ENCODE assay signal across 5 cellular contexts in genomic region chr6:139047677-139048076, GRCh38.
TF ChIP-seq lines count a peak whose summit lies in the region.

No MANE protein-coding gene starts in this region.

TF ChIP-seq in A549, 52 proteins besides CTCF, POLR2A, EP300 and RAD21:
- TF ChIP-seq MAFK (IDR thresholded peaks at IDR 0.05; ENCODE audit: partially characterized antibody) (peak; percentile 74), MAX (IDR thresholded peaks at IDR 0.05) (no peak)

TF ChIP-seq in IMR-90, 13 proteins besides CTCF, POLR2A, EP300 and RAD21:
- peak; percentile 81 for TF ChIP-seq MAFK (IDR thresholded peaks at IDR 0.05; ENCODE audit: low read depth, low read length)
- TF ChIP-seq MAZ (IDR thresholded peaks at IDR 0.05; ENCODE audit: borderline replicate concordance, low read depth, low read length): no peak

TF ChIP-seq in K562, 482 proteins besides CTCF, POLR2A, EP300 and RAD21 (continues in another document):
- TF ChIP-seq, protein P1, sequence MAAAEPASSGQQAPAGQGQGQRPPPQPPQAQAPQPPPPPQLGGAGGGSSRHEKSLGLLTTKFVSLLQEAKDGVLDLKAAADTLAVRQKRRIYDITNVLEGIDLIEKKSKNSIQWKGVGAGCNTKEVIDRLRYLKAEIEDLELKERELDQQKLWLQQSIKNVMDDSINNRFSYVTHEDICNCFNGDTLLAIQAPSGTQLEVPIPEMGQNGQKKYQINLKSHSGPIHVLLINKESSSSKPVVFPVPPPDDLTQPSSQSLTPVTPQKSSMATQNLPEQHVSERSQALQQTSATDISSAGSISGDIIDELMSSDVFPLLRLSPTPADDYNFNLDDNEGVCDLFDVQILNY (CRISPR knock-in tag; IDR thresholded peaks at IDR 0.05): no peak
- TF ChIP-seq MAFF (IDR thresholded peaks at IDR 0.05; ENCODE audit: low read length): peak; percentile 36; the same call in 1 of the 2 replicates
- no peak for TF ChIP-seq PHTF2 (CRISPR knock-in tag; IDR thresholded peaks at IDR 0.05)
- TF ChIP-seq, protein P2, sequence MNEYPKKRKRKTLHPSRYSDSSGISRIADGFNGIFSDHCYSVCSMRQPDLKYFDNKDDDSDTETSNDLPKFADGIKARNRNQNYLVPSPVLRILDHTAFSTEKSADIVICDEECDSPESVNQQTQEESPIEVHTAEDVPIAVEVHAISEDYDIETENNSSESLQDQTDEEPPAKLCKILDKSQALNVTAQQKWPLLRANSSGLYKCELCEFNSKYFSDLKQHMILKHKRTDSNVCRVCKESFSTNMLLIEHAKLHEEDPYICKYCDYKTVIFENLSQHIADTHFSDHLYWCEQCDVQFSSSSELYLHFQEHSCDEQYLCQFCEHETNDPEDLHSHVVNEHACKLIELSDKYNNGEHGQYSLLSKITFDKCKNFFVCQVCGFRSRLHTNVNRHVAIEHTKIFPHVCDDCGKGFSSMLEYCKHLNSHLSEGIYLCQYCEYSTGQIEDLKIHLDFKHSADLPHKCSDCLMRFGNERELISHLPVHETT (CRISPR knock-in tag; conservative IDR thresholded peaks at IDR 0.05 in 1 of 2, IDR thresholded peaks at IDR 0.05 in 1 of 2): no peak
- TF ChIP-seq MIER1 (IDR thresholded peaks at IDR 0.05; ENCODE audit: low read depth): no peak

TF ChIP-seq in neural cell, 6 proteins besides CTCF, POLR2A, EP300 and RAD21:
- no peak for TF ChIP-seq POLR2AphosphoS5 (IDR thresholded peaks at IDR 0.05)
- TF ChIP-seq REST (IDR thresholded peaks at IDR 0.05; ENCODE audit: borderline replicate concordance): peak; percentile 83

TF ChIP-seq in HEK293T, 16 proteins besides CTCF, POLR2A, EP300 and RAD21:
- TF ChIP-seq LEF1 (IDR thresholded peaks at IDR 0.05; ENCODE audit: borderline replicate concordance): no peak
- no peak for TF ChIP-seq L3MBTL2 (conservative IDR thresholded peaks at IDR 0.05)
- no peak for TF ChIP-seq TARDBP (IDR thresholded peaks at IDR 0.05)
- no peak for TF ChIP-seq BHLHE40 (IDR thresholded peaks at IDR 0.05; ENCODE audit: borderline replicate concordance)
- no peak for TF ChIP-seq SP1 (IDR thresholded peaks at IDR 0.05)
- TF ChIP-seq NFRKB (IDR thresholded peaks at IDR 0.05): no peak
- no peak for TF ChIP-seq ZNF384 (IDR thresholded peaks at IDR 0.05)
- no peak for TF ChIP-seq ELF4 (IDR thresholded peaks at IDR 0.05)
- TF ChIP-seq PKNOX1 (IDR thresholded peaks at IDR 0.05): no peak
- no peak for TF ChIP-seq FOXM1 (IDR thresholded peaks at IDR 0.05; ENCODE audit: borderline replicate concordance)
- TF ChIP-seq SUZ12 (IDR thresholded peaks at IDR 0.05): no peak
- no peak for TF ChIP-seq HDGF (IDR thresholded peaks at IDR 0.05; ENCODE audit: borderline replicate concordance)
- no peak for TF ChIP-seq CTBP1 (IDR thresholded peaks at IDR 0.05; ENCODE audit: borderline replicate concordance)
- no peak for TF ChIP-seq ARNT (IDR thresholded peaks at IDR 0.05)
- no peak for TF ChIP-seq FOXK2 (IDR thresholded peaks at IDR 0.05)
- TF ChIP-seq FOXA1 (IDR thresholded peaks at IDR 0.05): no peak
